Comparison of ENCODE assay signal across 4 cellular contexts in the genomic region with DNA sequence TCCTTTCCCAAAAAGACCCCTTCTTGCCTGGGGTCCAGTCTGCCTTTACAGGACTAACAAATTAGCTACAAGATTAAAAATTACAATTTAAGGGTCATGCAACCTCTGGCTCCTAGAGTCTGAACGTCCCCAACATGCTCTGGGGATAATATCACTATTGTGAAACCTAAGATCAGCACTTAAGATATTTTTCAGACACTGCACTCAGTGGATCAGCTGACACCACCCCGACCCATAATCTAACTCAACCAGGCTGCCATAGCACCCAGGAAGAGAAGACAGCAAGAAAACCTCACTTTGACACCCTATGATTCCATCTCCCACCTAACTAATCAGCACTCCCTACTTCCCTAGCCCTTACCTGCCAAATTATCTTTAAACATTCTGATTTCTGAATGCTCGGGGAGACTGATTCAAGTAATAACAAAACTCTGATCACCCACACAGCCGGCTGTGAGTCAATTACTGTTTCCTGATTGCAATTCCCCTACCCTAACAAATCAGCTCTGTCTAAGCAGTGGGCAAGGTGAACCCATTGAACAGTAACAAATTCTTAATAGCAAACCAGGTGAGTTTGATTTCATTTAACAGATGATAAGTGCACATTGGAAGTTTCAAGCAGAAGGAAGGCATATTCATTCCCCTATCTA. TPM values are rescaled to one million over a fixed set of nuclear protein-coding genes. Genes with fewer than 3 reads are reported as not detected.
"Had no signal": no experiment of that assay in that cellular context is flagged by ENCODE, and none has a peak within 500 bp of the region (broad histone marks: within the 10 kb centered on the region; RNA-seq: fewer than 3 reads in every experiment).

No MANE protein-coding gene starts in this region.

RNA-seq across cellular contexts. Expression of gene CASP5, which starts 54.3 kb away (rescaled TPM):
- total RNA-seq: astrocyte, esophagus mucosa, gastrocnemius medialis, pulmonary artery endothelial cell had no signal
